In genomic region chr2:231709981-231710750, GRCh38 we compare ENCODE assay signal across 8 cellular contexts. TPM values are rescaled to one million over a fixed set of nuclear protein-coding genes. Genes with fewer than 3 reads are reported as not detected.
DNase-seq lines count a peak whose midpoint lies in the region; ATAC-seq, FAIRE-seq and TF ChIP-seq lines count a peak whose summit lies in the region.

No MANE protein-coding gene starts in this region.

- H3K4me3 ChIP-seq in GM06990 (replicated peaks; ENCODE audit: low read depth, low read length) (peak overlapping the region; percentile 91), HFF-Myc (replicated peaks; ENCODE audit: low read depth, low read length) (peak overlapping the region; percentile 99), HepG2 (replicated peaks in 1 of 3; ENCODE audit: insufficient read depth in 1 of 3, low read depth in 2 of 3, low read length in 3 of 3) (peak overlapping the region; percentile 83 to 97 (median 93))

- CTCF ChIA-PET in HepG2 (lab: Yijun Ruan, JAX; ENCODE audit: low intra/inter-chr PET ratio, low total read pairs) = interaction anchor here (1.2 to 1.4 kb wide), 4 partner anchors 23 to 35 kb away, joined by 3 to 8 read pairs (median 6); no protein-coding TSS in a partner anchor

- peaks cover 14% of the 10 kb centered on the region for H3K36me3 ChIP-seq in GM06990 (ENCODE audit: control insufficient read depth, insufficient read depth, low read length)
- peaks cover 15 to 17% of the 10 kb centered on the region in 2 experiments for H3K36me3 ChIP-seq in HepG2 (replicated peaks in 1 of 2; ENCODE audit: control insufficient read depth in 1 of 2, insufficient read depth in 2 of 2, low read length in 2 of 2)

- WGBS in HepG2 (ENCODE audit: low lambda C conversion rate) = 0% methylated on average over 15 of the region's 100 CpGs

- H3K36me3 Mint-ChIP-seq in activated CD4-positive, alpha-beta T cell treated with anti-CD3 and anti-CD28 coated beads, Interleukin-2, amount 10 ng/mL, durations not matched to agents 24 days and 14 days (ENCODE audit: low read depth) = peaks cover 46% of the 10 kb centered on the region
- peaks cover 73% of the 10 kb centered on the region for H3K36me3 Mint-ChIP-seq in dendritic cell treated with granulocyte-macrophage colony-stimulating factor and Interleukin-4, amounts not matched to agents 40 ng/mL and 50 ng/mL, for 4 days (ENCODE audit: low read depth)

- no TSS peak for BruUV-seq in HepG2 (replicated peaks; lab: Mats Ljungman, UMichigan)

- in situ Hi-C loops in HepG2 (cut with HindIII; ENCODE audit: extremely low pct_ligation_motif_present, low pct_unique_long_range_greater_than_20kb) = loop anchor here (5.0 kb wide), 2 partner anchors 33 to 98 kb away; no protein-coding TSS in a partner anchor

- POLR2A ChIA-PET in HepG2 (lab: Yijun Ruan, JAX) = interaction anchor here (0.6 to 3.1 kb wide), 11 partner anchors 9 to 246 kb away, joined by 3 to 56 read pairs (median 4); partner anchors contain the start of gene NCL

- TF ChIP-seq POLR2A in HepG2 (IDR thresholded peaks at IDR 0.05; ENCODE audit: insufficient read depth in 1 of 2, low read depth in 2 of 2, low read length in 2 of 2) = peak in 1 of 2 experiments; percentile 86; a peak in 2 of 4 replicates

- ATAC-seq in HepG2 (peak; percentile 36), GM21360 (IDR thresholded peaks at IDR 0.05; ENCODE audit: unreplicated experiment) (no peak)

- H3K4me2 ChIP-seq in HepG2 (ENCODE audit: low read depth, low read length) = peak overlapping the region; percentile 92

- no peaks in the 10 kb centered on the region for H3K27me3 ChIP-seq in GM06990 (replicated peaks; ENCODE audit: control insufficient read depth, insufficient read depth, low read length)
- no peaks in the 10 kb centered on the region for H3K27me3 ChIP-seq in HepG2 (ENCODE audit: control insufficient read depth in 1 of 2, insufficient read depth in 2 of 2, low read length in 2 of 2)

- H3K9me3 Mint-ChIP-seq in activated CD4-positive, alpha-beta T cell treated with anti-CD3 and anti-CD28 coated beads, Interleukin-2, amount 10 ng/mL, durations not matched to agents 24 days and 14 days = no peaks in the 10 kb centered on the region
- H3K9me3 Mint-ChIP-seq in dendritic cell treated with granulocyte-macrophage colony-stimulating factor and Interleukin-4, amounts not matched to agents 40 ng/mL and 50 ng/mL, for 4 days = no peaks in the 10 kb centered on the region

- H4K20me1 ChIP-seq in HepG2 (ENCODE audit: insufficient read depth, low read length) = peaks cover 39% of the 10 kb centered on the region

- DNase-seq in GM06990 (ENCODE audit: extremely low read depth, insufficient read length) (peak; percentile 93), HFF-Myc (ENCODE audit: extremely low read depth, low read depth) (no peak), NCI-H2227 (lab: John Stamatoyannopoulos, UW; ENCODE audit: unreplicated experiment) (peak; percentile 93), HepG2 (ENCODE audit: low spot score) (peak; percentile 78)
- peak; percentile 98 for DNase-seq in activated CD4-positive, alpha-beta T cell treated with anti-CD3 and anti-CD28 coated beads, Interleukin-2, amount 10 ng/mL, durations not matched to agents 24 days and 14 days
- DNase-seq in stimulated activated CD4-positive, alpha-beta T cell treated with anti-CD3 and anti-CD28 coated beads, Interleukin-2, amount 100 ng/mL, for 24 hours = peak; percentile 81 to 90

- H3K79me2 ChIP-seq in HepG2 (ENCODE audit: insufficient read depth, low read length) = peaks cover 44% of the 10 kb centered on the region

- TF ChIP-seq CTCF in GM06990 (IDR thresholded peaks at IDR 0.05; ENCODE audit: insufficient read depth, low read length, poor library complexity, severe bottlenecking) = no peak
- TF ChIP-seq CTCF in HFF-Myc (IDR thresholded peaks at IDR 0.05; ENCODE audit: low read depth, low read length, missing control alignments) = peak; percentile 51
- peak; percentile 78 for TF ChIP-seq CTCF in HepG2 (CRISPR knock-in tag; IDR thresholded peaks at IDR 0.05)

- peak overlapping the region; percentile 85 for H3K27ac ChIP-seq in HepG2 (ENCODE audit: extremely low read length, insufficient read depth, low read length)

- H3K9ac ChIP-seq in HepG2 (ENCODE audit: insufficient read depth, low read depth, low read length) = peak overlapping the region; percentile 99

- FAIRE-seq in HepG2 (lab: Jason Lieb, UNC) = no peak

- peaks cover 35% of the 10 kb centered on the region for H3K4me1 Mint-ChIP-seq in activated CD4-positive, alpha-beta T cell treated with anti-CD3 and anti-CD28 coated beads, Interleukin-2, amount 10 ng/mL, durations not matched to agents 24 days and 14 days
- H3K4me1 Mint-ChIP-seq in dendritic cell treated with granulocyte-macrophage colony-stimulating factor and Interleukin-4, amounts not matched to agents 40 ng/mL and 50 ng/mL, for 4 days (ENCODE audit: low read depth) = peaks cover 40% of the 10 kb centered on the region

- peak overlapping the region; percentile 96 for H3K27ac Mint-ChIP-seq in activated CD4-positive, alpha-beta T cell treated with anti-CD3 and anti-CD28 coated beads, Interleukin-2, amount 10 ng/mL, durations not matched to agents 24 days and 14 days
- peak overlapping the region; percentile 98 for H3K27ac Mint-ChIP-seq in dendritic cell treated with granulocyte-macrophage colony-stimulating factor and Interleukin-4, amounts not matched to agents 40 ng/mL and 50 ng/mL, for 4 days

- TF ChIP-seq RAD21 in HepG2 (CRISPR knock-in tag; IDR thresholded peaks at IDR 0.05) = peak; percentile 88

- no peaks in the 10 kb centered on the region for H3K9me3 ChIP-seq in HepG2 (ENCODE audit: low read length)

- H3K4me3 Mint-ChIP-seq in activated CD4-positive, alpha-beta T cell treated with anti-CD3 and anti-CD28 coated beads, Interleukin-2, amount 10 ng/mL, durations not matched to agents 24 days and 14 days = peak overlapping the region; percentile 92
- H3K4me3 Mint-ChIP-seq in dendritic cell treated with granulocyte-macrophage colony-stimulating factor and Interleukin-4, amounts not matched to agents 40 ng/mL and 50 ng/mL, for 4 days = peak overlapping the region; percentile 84

- peaks cover 1% of the 10 kb centered on the region for H3K27me3 Mint-ChIP-seq in activated CD4-positive, alpha-beta T cell treated with anti-CD3 and anti-CD28 coated beads, Interleukin-2, amount 10 ng/mL, durations not matched to agents 24 days and 14 days
- no peaks in the 10 kb centered on the region for H3K27me3 Mint-ChIP-seq in dendritic cell treated with granulocyte-macrophage colony-stimulating factor and Interleukin-4, amounts not matched to agents 40 ng/mL and 50 ng/mL, for 4 days

- H3K4me1 ChIP-seq in HepG2 (ENCODE audit: insufficient read depth, low read length) = peaks cover 53% of the 10 kb centered on the region

- intact Hi-C loops in activated CD4-positive, alpha-beta T cell treated with anti-CD3 and anti-CD28 coated beads, Interleukin-2, amount 10 ng/mL, durations not matched to agents 24 days and 14 days (cut with micrococcal nuclease) = no loop called here
- intact Hi-C loops in dendritic cell treated with granulocyte-macrophage colony-stimulating factor and Interleukin-4, amounts not matched to agents 40 ng/mL and 50 ng/mL, for 4 days (cut with micrococcal nuclease) = no loop called here
- intact Hi-C loops in HepG2 (cut with micrococcal nuclease; ENCODE audit: unreplicated experiment) = loop anchor here (5.0 to 10.0 kb wide), 2 partner anchors 248 to 665 kb away; partner anchors contain the start of gene NCL

- TF ChIP-seq EP300 in HepG2 (IDR thresholded peaks at IDR 0.05; ENCODE audit: low read depth in 2 of 2, low read length in 2 of 2) (peak; percentile 47 to 70; a peak in 2 of 4 replicates), HepG2 (CRISPR knock-in tag; IDR thresholded peaks at IDR 0.05; ENCODE audit: borderline replicate concordance) (0 out of 2 replicates have a peak, but pooled peaks have one; percentile 42)

- H2AFZ ChIP-seq in HepG2 (ENCODE audit: low read length) = no peak overlapping the region

RNA-seq across cellular contexts. Expression of gene PTMA, which starts 1.8 kb away (rescaled TPM):
- 2,376 and 2,379 TPM in 2 replicates for total RNA-seq in activated CD4-positive, alpha-beta T cell treated with anti-CD3 and anti-CD28 coated beads, Interleukin-2, amount 10 ng/mL, durations not matched to agents 24 days and 14 days
- total RNA-seq in HepG2 (2016; rRNA removed; fragmentation: Illumina TruSeq; extraction: Trizol) = 1,086 and 1,212 TPM in 2 replicates
- 383 and 429 TPM in 2 replicates for total RNA-seq in HepG2 (2016; cell fraction: cytosol; rRNA removed; fragmentation: Illumina TruSeq; extraction: Trizol; ENCODE audit: low read depth)
- total RNA-seq in HepG2 (2016; cell fraction: insoluble cytoplasmic fraction; rRNA removed; fragmentation: Illumina TruSeq; extraction: Trizol) = 1,123 and 1,183 TPM in 2 replicates
- 561 and 605 TPM in 2 replicates for total RNA-seq in HepG2 (2016; cell fraction: membrane; rRNA removed; fragmentation: Illumina TruSeq; extraction: Trizol)
- 429 and 440 TPM in 2 replicates for total RNA-seq in HepG2 (2016; cell fraction: nucleus; rRNA removed; fragmentation: Illumina TruSeq; extraction: Trizol)
- 174 and 190 TPM in 2 replicates for polyA plus RNA-seq in HepG2 (2011; rRNA removed)
- polyA plus RNA-seq in HepG2 (2011; cell fraction: cytosol; rRNA removed) = 192 and 196 TPM in 2 replicates
- polyA plus RNA-seq in HepG2 (2011; cell fraction: nucleus; rRNA removed) = 112 and 149 TPM in 2 replicates
- 399 and 565 TPM in 2 replicates for polyA plus RNA-seq in HepG2 (2012)
- polyA plus RNA-seq in HepG2 (2016; cell fraction: cytosol; fragmentation: Illumina TruSeq; extraction: Trizol; ENCODE audit: low read depth) = 460 and 492 TPM in 2 replicates
- 2,053 and 2,108 TPM in 2 replicates for polyA plus RNA-seq in HepG2 (2016; cell fraction: insoluble cytoplasmic fraction; fragmentation: Illumina TruSeq; extraction: Trizol; ENCODE audit: low read depth)
- polyA plus RNA-seq in HepG2 (2016; cell fraction: membrane; fragmentation: Illumina TruSeq; extraction: Trizol; ENCODE audit: low read depth) = 673 and 705 TPM in 2 replicates
- 1,089 and 1,130 TPM in 2 replicates for polyA plus RNA-seq in HepG2 (2016; cell fraction: nucleus; fragmentation: Illumina TruSeq; extraction: Trizol; ENCODE audit: insufficient read depth, low read depth)
- polyA minus RNA-seq in HepG2 (2011; rRNA and poly(A)+ RNA removed; ENCODE audit: low replicate concordance) = 146 and 188 TPM in 2 replicates
- 210 and 216 TPM in 2 replicates for polyA minus RNA-seq in HepG2 (2011; cell fraction: cytosol; rRNA and poly(A)+ RNA removed)
- 83.7 and 96.4 TPM in 2 replicates for polyA minus RNA-seq in HepG2 (2011; cell fraction: nucleus; rRNA and poly(A)+ RNA removed)
